ENCODE assay signal across 13 cellular contexts in genomic region chr2:215437614-215438013, GRCh38. TPM values are rescaled to one million over a fixed set of nuclear protein-coding genes. Genes with fewer than 3 reads are reported as not detected.
A peak's percentile ranks its signal among the peaks of the same experiment; 100 is the strongest.
DNase-seq lines count a peak whose midpoint lies in the region; ATAC-seq and TF ChIP-seq lines count a peak whose summit lies in the region.
"Had no signal": no experiment of that assay in that cellular context is flagged by ENCODE, and none has a peak within 500 bp of the region (broad histone marks: within the 10 kb centered on the region; RNA-seq: fewer than 3 reads in every experiment).

No MANE protein-coding gene starts in this region.

- H3K4me3 ChIP-seq in right cardiac atrium (ENCODE audit: low read length), result peak overlapping the region; percentile 62
- peak overlapping the region; percentile 65 for H3K4me3 ChIP-seq in fibroblast of pulmonary artery (replicated peaks; ENCODE audit: low read depth, low read length)

- in situ Hi-C loops in GM13977 (cut with MboI; ENCODE audit: low pct_unique_long_range_greater_than_20kb, low sequenced_read_pairs, unreplicated experiment), result no loop called here

- H3K9me3 ChIP-seq in right cardiac atrium (ENCODE audit: control insufficient read depth, low read length), result no peaks in the 10 kb centered on the region

- H3K4me1 ChIP-seq in right cardiac atrium (ENCODE audit: control insufficient read depth, insufficient read depth, low read length), result no peaks in the 10 kb centered on the region

- DNase-seq in right cardiac atrium (no peak), left ventricle myocardium superior (no peak), fibroblast of pulmonary artery (ENCODE audit: low read depth) (peak; percentile 43), osteocyte (ENCODE audit: extremely low spot score, unreplicated experiment) (no peak), retina (no peak), NCI-H1105 treated with DMSO at 0.1 percent for 48 hours (lab: John Stamatoyannopoulos, UW) (no peak), midbrain (lab: John Stamatoyannopoulos, UW) (no peak), GM13977 (ENCODE audit: low spot score) (no peak)
- DNase-seq: activated CD4-positive, CD25-positive, alpha-beta regulatory T cell; DMS79; head of caudate nucleus; NCI-H2227 treated with DMSO at 0.1 percent for 48 hours had no signal

- TF ChIP-seq CTCF in fibroblast of pulmonary artery (IDR thresholded peaks at IDR 0.05; ENCODE audit: low read length, missing control alignments) (no peak), osteocyte (IDR thresholded peaks at IDR 0.05) (no peak), GM13977 (IDR thresholded peaks at IDR 0.05; ENCODE audit: extremely low read depth, insufficient read depth, missing control alignments) (no peak)

- peak overlapping the region; percentile 82 for H3K4me3 Mint-ChIP-seq in osteocyte (ENCODE audit: unreplicated experiment)

- ATAC-seq in right cardiac atrium (no peak), left ventricle myocardium superior (no peak)
- ATAC-seq: stimulated activated memory B cell treated with anti-CD40 and anti-IgM and Interleukin-4, amounts not matched to agents 10 μg/mL and 1 μg/mL and 100 μg/mL, for 72 hours had no signal

- WGBS in right cardiac atrium, result 31% methylated on average over 2 of the region's 2 CpGs

- H3K4me1 Mint-ChIP-seq in osteocyte (ENCODE audit: unreplicated experiment), result peaks cover 59% of the 10 kb centered on the region

- H3K27ac Mint-ChIP-seq in osteocyte (ENCODE audit: unreplicated experiment), result peak overlapping the region; percentile 100
- H3K27ac Mint-ChIP-seq: stimulated activated memory B cell treated with anti-CD40 and anti-IgM and Interleukin-4, amounts not matched to agents 10 μg/mL and 1 μg/mL and 100 μg/mL, for 72 hours had no signal

- H3K27me3 Mint-ChIP-seq in osteocyte (ENCODE audit: unreplicated experiment), result no peaks in the 10 kb centered on the region

- intact Hi-C loops in right cardiac atrium (cut with DNase I), result no loop called here
- intact Hi-C loops in left ventricle myocardium superior (cut with micrococcal nuclease), result no loop called here

- no peaks in the 10 kb centered on the region for H3K9me3 Mint-ChIP-seq in osteocyte (ENCODE audit: unreplicated experiment)
- H3K9me3 Mint-ChIP-seq: stimulated activated memory B cell treated with anti-CD40 and anti-IgM and Interleukin-4, amounts not matched to agents 10 μg/mL and 1 μg/mL and 100 μg/mL, for 72 hours had no signal

- H3K27ac ChIP-seq in right cardiac atrium (ENCODE audit: low read length), result no peak overlapping the region

- H3K27me3 ChIP-seq in right cardiac atrium (ENCODE audit: control insufficient read depth, insufficient read depth), result no peaks in the 10 kb centered on the region

- peaks cover 29% of the 10 kb centered on the region for H3K36me3 Mint-ChIP-seq in osteocyte (ENCODE audit: unreplicated experiment)
- H3K36me3 Mint-ChIP-seq: stimulated activated memory B cell treated with anti-CD40 and anti-IgM and Interleukin-4, amounts not matched to agents 10 μg/mL and 1 μg/mL and 100 μg/mL, for 72 hours had no signal

RNA-seq across cellular contexts. Expression of gene FN1, which starts 1.7 kb away (rescaled TPM):
- total RNA-seq in right cardiac atrium, result 100 to 1,000 TPM; 205 to 530 (median 401) TPM
- polyA plus RNA-seq in right cardiac atrium, result 284 TPM
- 68.9 TPM for total RNA-seq in left ventricle myocardium superior
- 16,854 and 18,487 TPM in 2 replicates for total RNA-seq in osteocyte

Comparison
In these comparisons a context has a peak if more than half of its experiments do, and no peak if none do; other contexts are left out.
1. RNA of gene FN1, which starts 1.7 kb away (total RNA-seq): 16,854 to 18,487 TPM in osteocyte; 205 to 530 TPM in right cardiac atrium and 68.9 TPM in left ventricle myocardium superior (single experiment); every median in the first group is over 10 times any median in the second.